Comparison of ENCODE assay signal across 21 cellular contexts in the genomic region with DNA sequence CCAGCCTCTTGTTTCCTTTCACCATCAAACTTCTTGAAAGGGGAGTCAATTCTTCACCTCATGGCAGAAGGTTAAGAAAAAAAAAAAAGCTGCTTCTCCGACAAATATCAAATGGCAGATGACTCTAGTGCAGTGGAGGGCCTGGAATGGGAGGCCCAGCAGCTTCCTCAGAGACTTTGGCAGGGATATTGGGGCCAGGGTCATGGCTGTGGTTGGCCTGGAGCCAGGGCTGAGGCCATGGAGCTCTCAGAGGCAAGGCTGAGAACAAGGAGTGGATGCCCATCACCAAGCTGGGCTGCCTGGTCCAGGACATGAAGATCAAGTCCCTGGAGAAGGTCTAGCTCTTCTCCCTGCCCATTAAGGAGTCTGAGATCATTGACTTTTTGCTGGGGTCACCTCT. TPM values are rescaled to one million over a fixed set of nuclear protein-coding genes. Genes with fewer than 3 reads are reported as not detected.
A peak's percentile ranks its signal among the peaks of the same experiment; 100 is the strongest.
DNase-seq lines count a peak whose midpoint lies in the region; ATAC-seq, FAIRE-seq and TF ChIP-seq lines count a peak whose summit lies in the region.
"Had no signal": no experiment of that assay in that cellular context is flagged by ENCODE, and none has a peak within 500 bp of the region (broad histone marks: within the 10 kb centered on the region; RNA-seq: fewer than 3 reads in every experiment).

No MANE protein-coding gene starts in this region.

- H3K79me2 ChIP-seq in MM.1S (ENCODE audit: low read length) (peaks cover 33% of the 10 kb centered on the region), K562 (ENCODE audit: control insufficient read depth, insufficient read depth, low read length) (peaks cover 13% of the 10 kb centered on the region; the same call in 1 of the 3 replicates)

- in situ Hi-C loops in K562 (cut with MboI) = no loop called here

- H3K36me3 ChIP-seq in MM.1S (replicated peaks; ENCODE audit: insufficient read depth, low read length) (no peaks in the 10 kb centered on the region; the same call in 1 of the 2 replicates), K562 (ENCODE audit: control insufficient read depth, insufficient read depth, low read length) (peaks cover 46% of the 10 kb centered on the region), ovary (no peaks in the 10 kb centered on the region), mucosa of descending colon (ENCODE audit: low read depth) (no peaks in the 10 kb centered on the region), colonic mucosa (no peaks in the 10 kb centered on the region)

- H2AFZ ChIP-seq in MM.1S (ENCODE audit: low read length) (no peak overlapping the region), K562 (ENCODE audit: low read depth, low read length) (no peak overlapping the region)

- intact Hi-C loops in K562 (cut with micrococcal nuclease) (no loop called here), ovary (cut with DNase I) (no loop called here), mucosa of descending colon (cut with DNase I, micrococcal nuclease) (no loop called here), colonic mucosa (cut with DNase I) (no loop called here)

- CTCF ChIA-PET in K562 (lab: Yijun Ruan, JAX; ENCODE audit: low intra/inter-chr PET ratio) = no interaction called here

- no peak for ATAC-seq in K562
- no peak for ATAC-seq in mucosa of descending colon
- ATAC-seq: HepG2 had no signal

- peaks cover 10% of the 10 kb centered on the region for H3F3A ChIP-seq in MM.1S (ENCODE audit: insufficient read depth, low read length)

- H3K9me3 ChIP-seq in MM.1S (replicated peaks; ENCODE audit: insufficient read depth, low read length) = no peaks in the 10 kb centered on the region
- no peaks in the 10 kb centered on the region for H3K9me3 ChIP-seq in K562 (replicated peaks; ENCODE audit: control insufficient read depth, insufficient read depth, low read depth, low read length)
- H3K9me3 ChIP-seq in ovary = no peaks in the 10 kb centered on the region
- H3K9me3 ChIP-seq in mucosa of descending colon = no peaks in the 10 kb centered on the region
- H3K9me3 ChIP-seq in colonic mucosa = no peaks in the 10 kb centered on the region
- H3K9me3 ChIP-seq: BE2C had no signal

- TF ChIP-seq POLR2A in K562 (conservative IDR thresholded peaks at IDR 0.05) (no peak), ovary (IDR thresholded peaks at IDR 0.05) (no peak)

- no peaks in the 10 kb centered on the region for H3K9me1 ChIP-seq in K562 (ENCODE audit: control insufficient read depth, insufficient read depth, low read length)

- no peak for TF ChIP-seq RAD21 in K562 (CRISPR knock-in tag; conservative IDR thresholded peaks at IDR 0.05 in 1 of 2, IDR thresholded peaks at IDR 0.05 in 1 of 2)

- TF ChIP-seq EP300 in K562 (IDR thresholded peaks at IDR 0.05; ENCODE audit: low read length) (no peak), ovary (IDR thresholded peaks at IDR 0.05) (no peak)

- H3K27me3 ChIP-seq in MM.1S (replicated peaks; ENCODE audit: insufficient read depth, low read length) (no peaks in the 10 kb centered on the region), K562 (ENCODE audit: control insufficient read depth in 2 of 2, insufficient read depth in 2 of 2, low read length in 2 of 2) (no peaks in the 10 kb centered on the region), ovary (no peaks in the 10 kb centered on the region), colonic mucosa (no peaks in the 10 kb centered on the region)
- H3K27me3 ChIP-seq: BE2C had no signal

- no TSS peak for BruUV-seq in K562 (replicated peaks; lab: Mats Ljungman, UMichigan)

- 93% methylated on average over 1 of the region's 1 CpG for WGBS in K562 (ENCODE audit: insufficient coverage, low coverage, missing lambda C conversion rate)
- 16 to 44% (median 33%) methylated on average over 1 of the region's 1 CpG for WGBS in ovary, 3 donors

- no peak for FAIRE-seq in K562 (lab: Jason Lieb, UNC)
- FAIRE-seq: A204.1, G401.6, GM12891, GM19239, H1, HepG2 had no signal

- H3K4me1 ChIP-seq in MM.1S (ENCODE audit: low read length) (peaks cover 18% of the 10 kb centered on the region), K562 (replicated peaks in 1 of 2; ENCODE audit: control insufficient read depth in 2 of 2, insufficient read depth in 2 of 2, low read length in 2 of 2) (peaks cover 0 to 11% of the 10 kb centered on the region in 2 experiments; a peak in 2 of 5 replicates), ovary (ENCODE audit: insufficient read depth) (peaks cover 4% of the 10 kb centered on the region), mucosa of descending colon (ENCODE audit: low read depth) (peaks cover 5% of the 10 kb centered on the region), colonic mucosa (no peaks in the 10 kb centered on the region)
- H3K4me1 ChIP-seq: BE2C had no signal

- H3K9me2 ChIP-seq in MM.1S (replicated peaks; ENCODE audit: insufficient read depth, low read length) = no peaks in the 10 kb centered on the region

- H3K4me3 ChIP-seq in MM.1S (ENCODE audit: low read length) (no peak overlapping the region), K562 (no peak overlapping the region), fibroblast of villous mesenchyme (ENCODE audit: low read depth, low read length) (no peak overlapping the region), ovary (no peak overlapping the region), mucosa of descending colon (no peak overlapping the region), colonic mucosa (no peak overlapping the region)

- peak overlapping the region; percentile 47; the same call in 1 of the 2 replicates for H3K4me2 ChIP-seq in MM.1S (ENCODE audit: low read depth, low read length)
- no peak overlapping the region for H3K4me2 ChIP-seq in K562 (ENCODE audit: insufficient read depth, low read length)

- peak overlapping the region; percentile 94; the same call in 1 of the 2 replicates for H3K27ac ChIP-seq in MM.1S (ENCODE audit: low read length)
- H3K27ac ChIP-seq in K562 (ENCODE audit: extremely low read depth, low read depth, low read length) = no peak overlapping the region
- no peak overlapping the region for H3K27ac ChIP-seq in ovary
- no peak overlapping the region for H3K27ac ChIP-seq in colonic mucosa

- POLR2A ChIA-PET in K562 (lab: Yijun Ruan, JAX) = interaction anchor here (0.5 to 1.7 kb wide), 5 partner anchors 10 to 109 kb away, joined by 3 to 5 read pairs (median 4); partner anchors contain the start of genes C1orf122 and YRDC

- no peak for TF ChIP-seq CTCF in MM.1S (IDR thresholded peaks at IDR 0.05; ENCODE audit: low read length)
- no peak for TF ChIP-seq CTCF in K562 (IDR thresholded peaks at IDR 0.05 in 2 of 3, conservative IDR thresholded peaks at IDR 0.05 in 1 of 3; ENCODE audit: insufficient read depth in 2 of 3, low read depth in 1 of 3, low read length in 3 of 3)
- no peak for TF ChIP-seq CTCF in fibroblast of villous mesenchyme (IDR thresholded peaks at IDR 0.05; ENCODE audit: insufficient read depth, low read depth, low read length)
- no peak for TF ChIP-seq CTCF in ovary (IDR thresholded peaks at IDR 0.05)
- TF ChIP-seq CTCF in mucosa of descending colon (IDR thresholded peaks at IDR 0.05) = no peak
- TF ChIP-seq CTCF in colonic mucosa (IDR thresholded peaks at IDR 0.05) = no peak

- DNase-seq in MM.1S = no peak
- no peak for DNase-seq in K562 (ENCODE audit: extremely low read depth in 1 of 4, low spot score in 3 of 4)
- DNase-seq in fibroblast of villous mesenchyme (ENCODE audit: low read depth) = peak; percentile 11
- DNase-seq in ovary = peak in 3 of 5 donors; percentile 17 to 54 (median 45)
- DNase-seq in mucosa of descending colon = no peak
- DNase-seq in colonic mucosa = no peak
- no peak for DNase-seq in iPS-NIHi11 (ENCODE audit: low spot score)
- no peak for DNase-seq in stimulated activated CD4-positive, alpha-beta T cell treated with anti-CD3 and anti-CD28 coated beads, Interleukin-1b, Interleukin-23, amount 100 ng/mL, for 48 hours
- DNase-seq: ACHN; BE2C; C1 segment of cervical spinal cord; CD4-positive, CD25-positive, alpha-beta regulatory T cell; CD8-positive, alpha-beta memory T cell; COR-L47; H9 had no signal

- no peak overlapping the region for H3K9ac ChIP-seq in MM.1S (ENCODE audit: low read length)
- H3K9ac ChIP-seq in K562 (ENCODE audit: insufficient read depth in 1 of 2, low read depth in 2 of 2, low read length in 2 of 2) = peak overlapping the region in 1 of 2 experiments; percentile 51; a peak in 1 of 4 replicates
- no peak overlapping the region for H3K9ac ChIP-seq in colonic mucosa (ENCODE audit: low read depth in 2 of 2, low read length in 2 of 2)

- H4K20me1 ChIP-seq in MM.1S (ENCODE audit: insufficient read depth, low read length) = no peaks in the 10 kb centered on the region
- H4K20me1 ChIP-seq in K562 (replicated peaks; ENCODE audit: control insufficient read depth, insufficient read depth, low read length) = no peaks in the 10 kb centered on the region

RNA-seq across cellular contexts. Expression of gene MTF1, which starts 18.7 kb away (rescaled TPM):
- 31.8 and 48.9 TPM in 2 replicates for total RNA-seq in K562 (2011; cell fraction: chromatin; rRNA removed; ENCODE audit: low replicate concordance)
- 9.0 and 9.3 TPM in 2 replicates for total RNA-seq in K562 (2011; cell fraction: nucleolus; rRNA removed)
- total RNA-seq in K562 (2011; cell fraction: nucleoplasm; rRNA removed) = 11.7 and 13.0 TPM in 2 replicates
- total RNA-seq in K562 (2014; rRNA removed) (1.1 and 2.6 TPM in 2 replicates), K562 (2014; rRNA removed; fragmentation: Illumina TruSeq; extraction: Trizol) (6.7 and 7.1 TPM in 2 replicates), K562 (2015; rRNA removed; fragmentation: Illumina TruSeq; extraction: Trizol) (4.3 and 4.4 TPM in 2 replicates), K562 (2021) (11.3 and 12.2 TPM in 2 replicates), fibroblast of villous mesenchyme (3.2 and 5.6 TPM in 2 replicates), ovary (10 to 100 TPM in 5 of 7 donors, 1 to 10 TPM in 2; 3.4 to 29.1 (median 21.9) TPM), mucosa of descending colon (10 to 100 TPM; 30.6 to 42.8 (median 35.2) TPM), colonic mucosa (10 to 100 TPM; 22.1 to 33.9 TPM)
- polyA plus RNA-seq in K562 (2011; rRNA removed) (4.8 and 5.1 TPM in 2 replicates), K562 (2014; fragmentation: Illumina TruSeq; extraction: Trizol) (5.2 and 6.1 TPM in 2 replicates), K562 (2014; fragmentation: Nextera tagmentation; extraction: Ambion mirVana) (1 to 10 TPM; 1.9 to 2.4 TPM), K562 (2014; rRNA removed) (2.9 and 3.6 TPM in 2 replicates), ovary (1 to 10 TPM; 4.5 to 9.6 TPM)
- polyA plus RNA-seq in K562 (2011; cell fraction: cytosol; rRNA removed) = 3.1 and 4.5 TPM in 2 replicates
- polyA plus RNA-seq in K562 (2011; cell fraction: nucleus; rRNA removed) = 5.0 and 7.5 TPM in 2 replicates
- 2.3 and 5.2 TPM in 2 replicates for polyA plus RNA-seq in K562 (2012)
- 16.1 and 36.5 TPM in 2 replicates for polyA minus RNA-seq in K562 (2011; rRNA and poly(A)+ RNA removed)
- polyA minus RNA-seq in K562 (2011; cell fraction: cytosol; rRNA and poly(A)+ RNA removed) = 2.8 and 3.1 TPM in 2 replicates
- 3.2 and 6.2 TPM in 2 replicates for polyA minus RNA-seq in K562 (2011; cell fraction: nucleus; rRNA and poly(A)+ RNA removed)

RNA-seq across cellular contexts. Expression of gene YRDC, which starts 32.7 kb away (rescaled TPM):
- 10.5 and 18.9 TPM in 2 replicates for total RNA-seq in K562 (2011; cell fraction: chromatin; rRNA removed; ENCODE audit: low replicate concordance)
- total RNA-seq in K562 (2011; cell fraction: nucleolus; rRNA removed) = 20.5 and 22.2 TPM in 2 replicates
- total RNA-seq in K562 (2011; cell fraction: nucleoplasm; rRNA removed) = 21.0 and 24.2 TPM in 2 replicates
- total RNA-seq in K562 (2014; rRNA removed) (58.5 and 65.1 TPM in 2 replicates), K562 (2014; rRNA removed; fragmentation: Illumina TruSeq; extraction: Trizol) (47.2 and 51.0 TPM in 2 replicates), K562 (2015; rRNA removed; fragmentation: Illumina TruSeq; extraction: Trizol) (34.1 and 34.2 TPM in 2 replicates), K562 (2021) (57.2 and 60.1 TPM in 2 replicates), fibroblast of villous mesenchyme (11.9 and 15.5 TPM in 2 replicates), ovary (10 to 100 TPM in 4 of 7 donors, 1 to 10 TPM in 3; 7.2 to 15.0 (median 11.0) TPM), mucosa of descending colon (10 to 100 TPM; 13.3 to 13.9 (median 13.4) TPM), colonic mucosa (10 to 100 TPM; 14.4 to 16.3 TPM)
- polyA plus RNA-seq in K562 (2011; rRNA removed) (49.8 and 56.0 TPM in 2 replicates), K562 (2014; fragmentation: Illumina TruSeq; extraction: Trizol) (40.2 and 44.8 TPM in 2 replicates), K562 (2014; fragmentation: Nextera tagmentation; extraction: Ambion mirVana) (10 to 100 TPM; 11.1 to 16.7 TPM), K562 (2014; rRNA removed) (54.4 and 58.9 TPM in 2 replicates), ovary (1 to 10 TPM; 9.3 to 9.5 TPM)
- 48.6 and 49.6 TPM in 2 replicates for polyA plus RNA-seq in K562 (2011; cell fraction: cytosol; rRNA removed)
- polyA plus RNA-seq in K562 (2011; cell fraction: nucleus; rRNA removed) = 18.8 and 19.7 TPM in 2 replicates
- polyA plus RNA-seq in K562 (2012) = 32.7 and 40.3 TPM in 2 replicates
- polyA minus RNA-seq in K562 (2011; rRNA and poly(A)+ RNA removed) = 25.0 and 26.0 TPM in 2 replicates
- 19.2 and 24.3 TPM in 2 replicates for polyA minus RNA-seq in K562 (2011; cell fraction: cytosol; rRNA and poly(A)+ RNA removed)
- polyA minus RNA-seq in K562 (2011; cell fraction: nucleus; rRNA and poly(A)+ RNA removed) = 10.4 and 11.3 TPM in 2 replicates

RNA-seq across cellular contexts. Expression of gene C1orf122, which starts 33.1 kb away (rescaled TPM):
- total RNA-seq in K562 (2011; cell fraction: chromatin; rRNA removed; ENCODE audit: low replicate concordance) = 2.4 and 6.3 TPM in 2 replicates
- 12.6 and 15.3 TPM in 2 replicates for total RNA-seq in K562 (2011; cell fraction: nucleolus; rRNA removed)
- 6.2 and 7.9 TPM in 2 replicates for total RNA-seq in K562 (2011; cell fraction: nucleoplasm; rRNA removed)
- total RNA-seq in K562 (2014; rRNA removed) = 70.9 and 85.3 TPM in 2 replicates
- 11.2 TPM in 2 replicates for total RNA-seq in K562 (2014; rRNA removed; fragmentation: Illumina TruSeq; extraction: Trizol)
- total RNA-seq in K562 (2015; rRNA removed; fragmentation: Illumina TruSeq; extraction: Trizol) = 18.6 and 22.0 TPM in 2 replicates
- total RNA-seq in K562 (2021) = 51.5 and 52.5 TPM in 2 replicates
- polyA plus RNA-seq in K562 (2011; rRNA removed) = 17.3 and 20.7 TPM in 2 replicates
- 18.1 and 59.5 TPM in 2 replicates for polyA plus RNA-seq in K562 (2011; cell fraction: cytosol; rRNA removed)
- polyA plus RNA-seq in K562 (2011; cell fraction: nucleus; rRNA removed) = 20.9 and 26.5 TPM in 2 replicates
- polyA plus RNA-seq in K562 (2012) = 19.8 and 25.5 TPM in 2 replicates
- 8.5 and 12.4 TPM in 2 replicates for polyA plus RNA-seq in K562 (2014; fragmentation: Illumina TruSeq; extraction: Trizol)
- polyA plus RNA-seq in K562 (2014; fragmentation: Nextera tagmentation; extraction: Ambion mirVana) = 1 to 10 TPM; 3.6 to 5.2 TPM
- 47.9 and 58.3 TPM in 2 replicates for polyA plus RNA-seq in K562 (2014; rRNA removed)
- 2.0 and 2.6 TPM in 2 replicates for polyA minus RNA-seq in K562 (2011; rRNA and poly(A)+ RNA removed)
- polyA minus RNA-seq in K562 (2011; cell fraction: cytosol; rRNA and poly(A)+ RNA removed) = 5.5 and 5.9 TPM in 2 replicates
- polyA minus RNA-seq in K562 (2011; cell fraction: nucleus; rRNA and poly(A)+ RNA removed) = 4.3 and 5.7 TPM in 2 replicates
- total RNA-seq in fibroblast of villous mesenchyme = 13.4 and 17.4 TPM in 2 replicates
- total RNA-seq in ovary = 10 to 100 TPM; 24.5 to 56.2 (median 32.5) TPM
- polyA plus RNA-seq in ovary = 10 to 100 TPM; 10.3 to 23.7 TPM
- 10 to 100 TPM; 29.2 to 39.0 (median 34.2) TPM for total RNA-seq in mucosa of descending colon
- 10 to 100 TPM; 28.3 to 51.4 TPM for total RNA-seq in colonic mucosa

RNA-seq across cellular contexts. Expression of gene MANEAL, which starts 47.1 kb away (rescaled TPM):
- 1.1 and 3.1 TPM in 2 replicates for total RNA-seq in K562 (2011; cell fraction: chromatin; rRNA removed; ENCODE audit: low replicate concordance)
- total RNA-seq in K562 (2011; cell fraction: nucleolus; rRNA removed) = 3.7 and 4.5 TPM in 2 replicates
- 3.5 and 3.7 TPM in 2 replicates for total RNA-seq in K562 (2011; cell fraction: nucleoplasm; rRNA removed)
- total RNA-seq in K562 (2014; rRNA removed) = 1.2 and 2.7 TPM in 2 replicates
- 1.1 TPM in 2 replicates for total RNA-seq in K562 (2014; rRNA removed; fragmentation: Illumina TruSeq; extraction: Trizol)
- 2.0 and 2.1 TPM in 2 replicates for total RNA-seq in K562 (2015; rRNA removed; fragmentation: Illumina TruSeq; extraction: Trizol)
- 2.0 and 2.2 TPM in 2 replicates for total RNA-seq in K562 (2021)
- 1.0 and 3.2 TPM in 2 replicates for polyA plus RNA-seq in K562 (2011; rRNA removed)
- 2.0 and 5.7 TPM in 2 replicates for polyA plus RNA-seq in K562 (2011; cell fraction: cytosol; rRNA removed)
- 0.65 and 2.1 TPM in 2 replicates for polyA plus RNA-seq in K562 (2011; cell fraction: nucleus; rRNA removed)
- 1.1 and 2.3 TPM in 2 replicates for polyA plus RNA-seq in K562 (2012)
- 1.6 and 1.9 TPM in 2 replicates for polyA plus RNA-seq in K562 (2014; fragmentation: Illumina TruSeq; extraction: Trizol)
- polyA plus RNA-seq in K562 (2014; fragmentation: Nextera tagmentation; extraction: Ambion mirVana) = under 1 TPM; 0.37 to 0.59 TPM
- 0.95 and 1.00 TPM in 2 replicates for polyA plus RNA-seq in K562 (2014; rRNA removed)
- polyA minus RNA-seq in K562 (2011; rRNA and poly(A)+ RNA removed) = 0.69 and 2.1 TPM in 2 replicates
- polyA minus RNA-seq in K562 (2011; cell fraction: cytosol; rRNA and poly(A)+ RNA removed) = 2.5 and 4.6 TPM in 2 replicates
- 0.44 and 0.81 TPM in 2 replicates for polyA minus RNA-seq in K562 (2011; cell fraction: nucleus; rRNA and poly(A)+ RNA removed)
- total RNA-seq in fibroblast of villous mesenchyme = 0.43 and 0.97 TPM in 2 replicates
- total RNA-seq in ovary = 1 to 10 TPM in 5 of 7 donors, under 1 TPM in 1, not detected in 1; 0.66 to 2.2 (median 1.7) TPM
- polyA plus RNA-seq in ovary = 1 to 10 TPM in 1 of 2 donors, under 1 TPM in 1; 0.99 to 3.7 TPM
- total RNA-seq in mucosa of descending colon = 1 to 10 TPM; 5.4 to 7.6 (median 6.5) TPM
- total RNA-seq in colonic mucosa = 10 to 100 TPM in 1 of 2 donors, 1 to 10 TPM in 1; 6.6 to 18.2 TPM

Comparison
In these comparisons a context has a peak if more than half of its experiments do, and no peak if none do; other contexts are left out.
1. DNase-seq: peak in fibroblast of villous mesenchyme (single experiment) and ovary (3 of 5); none in MM.1S (single experiment), K562 (0 of 4), mucosa of descending colon (0 of 3), colonic mucosa (single experiment), iPS-NIHi11 (single experiment) and stimulated activated CD4-positive, alpha-beta T cell treated with anti-CD3 and anti-CD28 coated beads, Interleukin-1b, Interleukin-23, amount 100 ng/mL, for 48 hours (single experiment).